Comparison of ENCODE assay signal across 20 cellular contexts in the genomic region with DNA sequence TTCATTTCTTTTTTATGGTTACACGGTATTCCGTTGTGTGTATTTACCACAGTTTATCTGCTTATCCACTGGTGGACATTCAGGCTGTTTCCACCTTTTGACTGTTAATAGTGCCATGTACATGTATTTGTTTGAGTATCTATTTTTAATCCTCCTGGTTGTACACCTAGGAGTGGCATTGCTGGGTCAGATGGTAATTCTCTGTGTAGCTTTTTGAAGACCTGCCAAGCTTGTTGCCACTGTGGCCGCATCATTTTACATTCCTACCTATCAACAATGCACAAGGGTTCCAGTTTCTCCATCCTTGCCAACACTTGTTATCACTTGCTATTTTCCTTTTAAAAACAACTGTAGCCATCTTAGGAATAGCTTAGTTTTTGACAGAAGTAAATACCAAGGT. TPM values are rescaled to one million over a fixed set of nuclear protein-coding genes. Genes with fewer than 3 reads are reported as not detected.
DNase-seq lines count a peak whose midpoint lies in the region; ATAC-seq and TF ChIP-seq lines count a peak whose summit lies in the region.
"Had no signal": no experiment of that assay in that cellular context is flagged by ENCODE, and none has a peak within 500 bp of the region (broad histone marks: within the 10 kb centered on the region; RNA-seq: fewer than 3 reads in every experiment).

No MANE protein-coding gene starts in this region.

- ATAC-seq in activated CD8-positive, alpha-beta T cell treated with anti-CD3 and anti-CD28 coated beads for 36 hours = no peak
- ATAC-seq in activated CD8-positive, alpha-beta T cell treated with anti-CD3 and anti-CD28 coated beads, Interleukin-2, amount 10 ng/mL, durations not matched to agents 7 days and 5 days = no peak
- peak; percentile 85 for ATAC-seq in Right ventricle myocardium superior (ENCODE audit: poor library complexity)
- no peak for ATAC-seq in left cardiac atrium
- peak; percentile 85 for ATAC-seq in left ventricle myocardium superior
- ATAC-seq in stimulated activated effector memory CD8-positive, alpha-beta T cell treated with anti-CD3 and anti-CD28 coated beads, Interleukin-12 subunit alpha, Interleukin-12 subunit beta, amount 100 ng/mL, for 72 hours = no peak
- ATAC-seq: A549; CD8-positive, alpha-beta T cell; GM12878; HepG2 had no signal

- no peak overlapping the region for H3K4me3 ChIP-seq in WERI-Rb-1 (ENCODE audit: low read depth, low read length)
- H3K4me3 ChIP-seq: A549, BLaER1, GM12878, HAP-1 had no signal

- TF ChIP-seq CTCF in activated CD8-positive, alpha-beta T cell treated with anti-CD3 and anti-CD28 coated beads for 36 hours (IDR thresholded peaks at IDR 0.05) = no peak
- TF ChIP-seq CTCF in WERI-Rb-1 (IDR thresholded peaks at IDR 0.05; ENCODE audit: low read depth, low read length) = no peak

- DNase-seq in activated CD8-positive, alpha-beta T cell treated with anti-CD3 and anti-CD28 coated beads for 36 hours = no peak
- no peak for DNase-seq in activated CD8-positive, alpha-beta T cell treated with anti-CD3 and anti-CD28 coated beads, Interleukin-2, amount 10 ng/mL, durations not matched to agents 7 days and 5 days
- no peak for DNase-seq in Right ventricle myocardium superior
- DNase-seq in left cardiac atrium = no peak
- no peak for DNase-seq in left ventricle myocardium superior
- no peak for DNase-seq in stimulated activated effector memory CD8-positive, alpha-beta T cell treated with anti-CD3 and anti-CD28 coated beads, Interleukin-12 subunit alpha, Interleukin-12 subunit beta, amount 100 ng/mL, for 72 hours (ENCODE audit: low spot score in 2 of 2)
- DNase-seq in WERI-Rb-1 = no peak
- DNase-seq in substantia nigra (lab: John Stamatoyannopoulos, UW) = no peak
- DNase-seq: CD8-positive, alpha-beta T cell; DMS 273 treated with DMSO at 0.1 percent for 48 hours; DMS53; DND-41; EL had no signal

- no peaks in the 10 kb centered on the region for H3K9me3 ChIP-seq in WERI-Rb-1 (ENCODE audit: severe bottlenecking)
- H3K9me3 ChIP-seq: A549, BLaER1, HAP-1 had no signal

- H3K27ac ChIP-seq in WERI-Rb-1 (no peak overlapping the region), substantia nigra (ENCODE audit: low read depth, low read length, poor library complexity, severe bottlenecking) (no peak overlapping the region)
- H3K27ac ChIP-seq: 22Rv1, A549, BLaER1 had no signal

- POLR2A ChIA-PET in activated CD8-positive, alpha-beta T cell treated with anti-CD3 and anti-CD28 coated beads for 36 hours (lab: Charles Lee) = interaction anchor here (0.7 kb wide), 1 partner anchor 13 kb away, joined by 4 read pairs; no protein-coding TSS in a partner anchor
- POLR2A ChIA-PET in activated CD8-positive, alpha-beta T cell treated with anti-CD3 and anti-CD28 coated beads, Interleukin-2, amount 10 ng/mL, durations not matched to agents 7 days and 5 days (lab: Charles Lee) = no interaction called here

- H3K4me1 Mint-ChIP-seq in activated CD8-positive, alpha-beta T cell treated with anti-CD3 and anti-CD28 coated beads for 36 hours (ENCODE audit: low read depth) = no peaks in the 10 kb centered on the region
- no peaks in the 10 kb centered on the region for H3K4me1 Mint-ChIP-seq in activated CD8-positive, alpha-beta T cell treated with anti-CD3 and anti-CD28 coated beads, Interleukin-2, amount 10 ng/mL, durations not matched to agents 7 days and 5 days (ENCODE audit: low read depth)
- no peaks in the 10 kb centered on the region for H3K4me1 Mint-ChIP-seq in stimulated activated effector memory CD8-positive, alpha-beta T cell treated with anti-CD3 and anti-CD28 coated beads, Interleukin-12 subunit alpha, Interleukin-12 subunit beta, amount 100 ng/mL, for 72 hours
- H3K4me1 Mint-ChIP-seq: CD14-positive monocyte had no signal

- peak overlapping the region; percentile 0 for H3K27ac Mint-ChIP-seq in activated CD8-positive, alpha-beta T cell treated with anti-CD3 and anti-CD28 coated beads for 36 hours
- no peak overlapping the region for H3K27ac Mint-ChIP-seq in activated CD8-positive, alpha-beta T cell treated with anti-CD3 and anti-CD28 coated beads, Interleukin-2, amount 10 ng/mL, durations not matched to agents 7 days and 5 days
- H3K27ac Mint-ChIP-seq in stimulated activated effector memory CD8-positive, alpha-beta T cell treated with anti-CD3 and anti-CD28 coated beads, Interleukin-12 subunit alpha, Interleukin-12 subunit beta, amount 100 ng/mL, for 72 hours = peak overlapping the region; percentile 35
- H3K27ac Mint-ChIP-seq: CD8-positive, alpha-beta T cell had no signal

- H3K36me3 ChIP-seq in WERI-Rb-1 = peaks cover 92% of the 10 kb centered on the region

- intact Hi-C loops in activated CD8-positive, alpha-beta T cell treated with anti-CD3 and anti-CD28 coated beads for 36 hours (cut with micrococcal nuclease) = no loop called here
- intact Hi-C loops in Right ventricle myocardium superior (cut with DNase I) = no loop called here
- intact Hi-C loops in left cardiac atrium (cut with DNase I) = no loop called here
- intact Hi-C loops in left ventricle myocardium superior (cut with micrococcal nuclease) = no loop called here

- H3K36me3 Mint-ChIP-seq in activated CD8-positive, alpha-beta T cell treated with anti-CD3 and anti-CD28 coated beads for 36 hours (ENCODE audit: low read depth) = peaks cover 50% of the 10 kb centered on the region
- peaks cover 74% of the 10 kb centered on the region for H3K36me3 Mint-ChIP-seq in activated CD8-positive, alpha-beta T cell treated with anti-CD3 and anti-CD28 coated beads, Interleukin-2, amount 10 ng/mL, durations not matched to agents 7 days and 5 days (ENCODE audit: low read depth)
- no peaks in the 10 kb centered on the region for H3K36me3 Mint-ChIP-seq in stimulated activated effector memory CD8-positive, alpha-beta T cell treated with anti-CD3 and anti-CD28 coated beads, Interleukin-12 subunit alpha, Interleukin-12 subunit beta, amount 100 ng/mL, for 72 hours

- no peaks in the 10 kb centered on the region for H3K27me3 Mint-ChIP-seq in activated CD8-positive, alpha-beta T cell treated with anti-CD3 and anti-CD28 coated beads for 36 hours
- H3K27me3 Mint-ChIP-seq in activated CD8-positive, alpha-beta T cell treated with anti-CD3 and anti-CD28 coated beads, Interleukin-2, amount 10 ng/mL, durations not matched to agents 7 days and 5 days (ENCODE audit: low read depth) = no peaks in the 10 kb centered on the region

- CTCF ChIA-PET in activated CD8-positive, alpha-beta T cell treated with anti-CD3 and anti-CD28 coated beads for 36 hours (lab: Charles Lee) = interaction anchor here (1.0 to 3.2 kb wide), 4 partner anchors 11 to 76 kb away, joined by 3 to 8 read pairs (median 5); no protein-coding TSS in a partner anchor
- CTCF ChIA-PET in activated CD8-positive, alpha-beta T cell treated with anti-CD3 and anti-CD28 coated beads, Interleukin-2, amount 10 ng/mL, durations not matched to agents 7 days and 5 days (lab: Charles Lee) = interaction anchor here (1.5 kb wide), 1 partner anchor 12 kb away, joined by 3 read pairs; no protein-coding TSS in a partner anchor

- H3K9me3 Mint-ChIP-seq in activated CD8-positive, alpha-beta T cell treated with anti-CD3 and anti-CD28 coated beads for 36 hours = no peaks in the 10 kb centered on the region
- no peaks in the 10 kb centered on the region for H3K9me3 Mint-ChIP-seq in activated CD8-positive, alpha-beta T cell treated with anti-CD3 and anti-CD28 coated beads, Interleukin-2, amount 10 ng/mL, durations not matched to agents 7 days and 5 days (ENCODE audit: insufficient read depth)
- no peaks in the 10 kb centered on the region for H3K9me3 Mint-ChIP-seq in stimulated activated effector memory CD8-positive, alpha-beta T cell treated with anti-CD3 and anti-CD28 coated beads, Interleukin-12 subunit alpha, Interleukin-12 subunit beta, amount 100 ng/mL, for 72 hours
- H3K9me3 Mint-ChIP-seq: CD14-positive monocyte; CD8-positive, alpha-beta T cell had no signal

- H3K27me3 ChIP-seq in WERI-Rb-1 (ENCODE audit: insufficient read depth, low read depth, severe bottlenecking) = no peaks in the 10 kb centered on the region
- H3K27me3 ChIP-seq: BLaER1 had no signal

- H3K4me3 Mint-ChIP-seq in activated CD8-positive, alpha-beta T cell treated with anti-CD3 and anti-CD28 coated beads for 36 hours = no peak overlapping the region
- no peak overlapping the region for H3K4me3 Mint-ChIP-seq in activated CD8-positive, alpha-beta T cell treated with anti-CD3 and anti-CD28 coated beads, Interleukin-2, amount 10 ng/mL, durations not matched to agents 7 days and 5 days
- no peak overlapping the region for H3K4me3 Mint-ChIP-seq in stimulated activated effector memory CD8-positive, alpha-beta T cell treated with anti-CD3 and anti-CD28 coated beads, Interleukin-12 subunit alpha, Interleukin-12 subunit beta, amount 100 ng/mL, for 72 hours
- H3K4me3 Mint-ChIP-seq: CD14-positive monocyte; CD8-positive, alpha-beta T cell had no signal

RNA-seq across cellular contexts. Expression of a gene that starts 13.3 kb away (rescaled TPM):
- 10 to 100 TPM; 41.7 to 47.0 TPM for total RNA-seq in activated CD8-positive, alpha-beta T cell treated with anti-CD3 and anti-CD28 coated beads for 36 hours
- 10 to 100 TPM; 39.9 to 40.1 TPM for total RNA-seq in activated CD8-positive, alpha-beta T cell treated with anti-CD3 and anti-CD28 coated beads, Interleukin-2, amount 10 ng/mL, durations not matched to agents 7 days and 5 days
- total RNA-seq in Right ventricle myocardium superior (21.0 TPM), left cardiac atrium (10 to 100 TPM; 18.3 to 29.6 TPM), left ventricle myocardium superior (18.2 TPM)

RNA-seq across cellular contexts. Expression of a gene that starts 13.8 kb away (rescaled TPM):
- total RNA-seq in activated CD8-positive, alpha-beta T cell treated with anti-CD3 and anti-CD28 coated beads for 36 hours = 10 to 100 TPM; 13.8 to 14.0 TPM
- 10 to 100 TPM; 12.4 to 14.7 TPM for total RNA-seq in activated CD8-positive, alpha-beta T cell treated with anti-CD3 and anti-CD28 coated beads, Interleukin-2, amount 10 ng/mL, durations not matched to agents 7 days and 5 days
- total RNA-seq in Right ventricle myocardium superior = 38.3 TPM
- 10 to 100 TPM; 26.6 to 31.7 TPM for total RNA-seq in left cardiac atrium
- 41.6 TPM for total RNA-seq in left ventricle myocardium superior

Comparison
In these comparisons a context has a peak if more than half of its experiments do, and no peak if none do; other contexts are left out.
1. ATAC-seq: peak in Right ventricle myocardium superior (single experiment) and left ventricle myocardium superior (single experiment); none in activated CD8-positive, alpha-beta T cell treated with anti-CD3 and anti-CD28 coated beads for 36 hours (single experiment), activated CD8-positive, alpha-beta T cell treated with anti-CD3 and anti-CD28 coated beads, Interleukin-2, amount 10 ng/mL, durations not matched to agents 7 days and 5 days (single experiment), left cardiac atrium (0 of 2) and stimulated activated effector memory CD8-positive, alpha-beta T cell treated with anti-CD3 and anti-CD28 coated beads, Interleukin-12 subunit alpha, Interleukin-12 subunit beta, amount 100 ng/mL, for 72 hours (single experiment).